1 cellular context compared by ENCODE assay signal in genomic region chr20:36235892-36236785, GRCh38.
TF ChIP-seq lines count a peak whose summit lies in the region.

Gene AAR2 (plus strand): TSS chr20:36236478. CDS start chr20:36239869, 3,391 bp downstream.

TF ChIP-seq in K562, 482 proteins besides CTCF, POLR2A, EP300 and RAD21 (continued from another document and continues in another):
- TF ChIP-seq, protein P1, sequence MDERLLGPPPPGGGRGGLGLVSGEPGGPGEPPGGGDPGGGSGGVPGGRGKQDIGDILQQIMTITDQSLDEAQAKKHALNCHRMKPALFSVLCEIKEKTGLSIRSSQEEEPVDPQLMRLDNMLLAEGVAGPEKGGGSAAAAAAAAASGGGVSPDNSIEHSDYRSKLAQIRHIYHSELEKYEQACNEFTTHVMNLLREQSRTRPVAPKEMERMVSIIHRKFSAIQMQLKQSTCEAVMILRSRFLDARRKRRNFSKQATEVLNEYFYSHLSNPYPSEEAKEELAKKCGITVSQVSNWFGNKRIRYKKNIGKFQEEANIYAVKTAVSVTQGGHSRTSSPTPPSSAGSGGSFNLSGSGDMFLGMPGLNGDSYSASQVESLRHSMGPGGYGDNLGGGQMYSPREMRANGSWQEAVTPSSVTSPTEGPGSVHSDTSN (CRISPR knock-in tag; IDR thresholded peaks at IDR 0.05; ENCODE audit: low read depth): no peak
- TF ChIP-seq, protein P1 (tag; conservative IDR thresholded peaks at IDR 0.05; ENCODE audit: low read depth): no peak
- TF ChIP-seq, protein P2, sequence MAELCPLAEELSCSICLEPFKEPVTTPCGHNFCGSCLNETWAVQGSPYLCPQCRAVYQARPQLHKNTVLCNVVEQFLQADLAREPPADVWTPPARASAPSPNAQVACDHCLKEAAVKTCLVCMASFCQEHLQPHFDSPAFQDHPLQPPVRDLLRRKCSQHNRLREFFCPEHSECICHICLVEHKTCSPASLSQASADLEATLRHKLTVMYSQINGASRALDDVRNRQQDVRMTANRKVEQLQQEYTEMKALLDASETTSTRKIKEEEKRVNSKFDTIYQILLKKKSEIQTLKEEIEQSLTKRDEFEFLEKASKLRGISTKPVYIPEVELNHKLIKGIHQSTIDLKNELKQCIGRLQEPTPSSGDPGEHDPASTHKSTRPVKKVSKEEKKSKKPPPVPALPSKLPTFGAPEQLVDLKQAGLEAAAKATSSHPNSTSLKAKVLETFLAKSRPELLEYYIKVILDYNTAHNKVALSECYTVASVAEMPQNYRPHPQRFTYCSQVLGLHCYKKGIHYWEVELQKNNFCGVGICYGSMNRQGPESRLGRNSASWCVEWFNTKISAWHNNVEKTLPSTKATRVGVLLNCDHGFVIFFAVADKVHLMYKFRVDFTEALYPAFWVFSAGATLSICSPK (IDR thresholded peaks at IDR 0.05; ENCODE audit: borderline replicate concordance): no peak
- TF ChIP-seq RBFOX2 (IDR thresholded peaks at IDR 0.05; ENCODE audit: low read depth, low read length) (peak; percentile 90), ZNF174 (CRISPR knock-in tag; IDR thresholded peaks at IDR 0.05) (no peak), SIN3A (IDR thresholded peaks at IDR 0.05; ENCODE audit: borderline replicate concordance in 2 of 2, control insufficient read depth in 1 of 2, low read depth in 2 of 2, low read length in 2 of 2) (peak in 1 of 2 experiments; percentile 86; a peak in 1 of 4 replicates), POU5F1 (IDR thresholded peaks at IDR 0.05; ENCODE audit: borderline replicate concordance, low read depth, low read length, partially characterized antibody) (peak; percentile 31), FOXM1 (IDR thresholded peaks at IDR 0.05; ENCODE audit: low read depth) (no peak; the same call in 1 of the 2 replicates), FOXM1 (CRISPR knock-in tag; IDR thresholded peaks at IDR 0.05; ENCODE audit: low read depth) (no peak), SMARCE1 (IDR thresholded peaks at IDR 0.05) (no peak), KLF6 (CRISPR knock-in tag; IDR thresholded peaks at IDR 0.05; ENCODE audit: borderline replicate concordance) (no peak), TOE1 (IDR thresholded peaks at IDR 0.05; ENCODE audit: borderline replicate concordance) (peak; percentile 77; the same call in 1 of the 2 replicates), TOE1 (CRISPR knock-in tag; IDR thresholded peaks at IDR 0.05; ENCODE audit: borderline replicate concordance, low read depth) (no peak; the same call in 1 of the 2 replicates), XRCC3 (IDR thresholded peaks at IDR 0.05) (no peak), ARID3B (CRISPR knock-in tag; IDR thresholded peaks at IDR 0.05; ENCODE audit: borderline replicate concordance) (no peak), ZNF274 (IDR thresholded peaks at IDR 0.05; ENCODE audit: borderline replicate concordance, low read depth, low read length) (no peak), HDAC2 (IDR thresholded peaks at IDR 0.05) (peak; percentile 61; the same call in 1 of the 2 replicates), POLR3A (IDR thresholded peaks at IDR 0.05; ENCODE audit: borderline replicate concordance, extremely low read depth, insufficient read depth, insufficient read length) (no peak), ERF (CRISPR knock-in tag; IDR thresholded peaks at IDR 0.05) (no peak), CHD1 (IDR thresholded peaks at IDR 0.05; ENCODE audit: low read length) (no peak), ZNF384 (IDR thresholded peaks at IDR 0.05; ENCODE audit: low read depth, low read length) (0 out of 2 replicates have a peak, but pooled peaks have one; percentile 17), ZNF175 (CRISPR knock-in tag; IDR thresholded peaks at IDR 0.05; ENCODE audit: low read depth) (no peak), PRDM10 (IDR thresholded peaks at IDR 0.05; ENCODE audit: partially characterized antibody) (peak; percentile 18), ZEB2 (IDR thresholded peaks at IDR 0.05) (peak; percentile 98), SIX5 (IDR thresholded peaks at IDR 0.05; ENCODE audit: borderline replicate concordance in 1 of 2, insufficient read depth in 1 of 2, low read depth in 1 of 2, low read length in 2 of 2) (peak; percentile 46 to 60; a peak in 3 of 4 replicates), SNRNP70 (optimal IDR thresholded peaks at IDR 0.05; ENCODE audit: low read depth, low read length) (no peak), SUPT5H (IDR thresholded peaks at IDR 0.05) (peak; percentile 87), STAG1 (CRISPR knock-in tag; IDR thresholded peaks at IDR 0.05; ENCODE audit: borderline replicate concordance) (no peak), ZNF639 (CRISPR knock-in tag; conservative IDR thresholded peaks at IDR 0.05 in 1 of 2, IDR thresholded peaks at IDR 0.05 in 1 of 2) (peak in 1 of 2 experiments; percentile 91; a peak in 2 of 4 replicates), SMAD2 (IDR thresholded peaks at IDR 0.05; ENCODE audit: low read depth, low read length) (no peak), HIVEP1 (CRISPR knock-in tag; IDR thresholded peaks at IDR 0.05) (no peak), FOS (IDR thresholded peaks at IDR 0.05; ENCODE audit: extremely low read depth, insufficient read length) (no peak), SRSF7 (optimal IDR thresholded peaks at IDR 0.05; ENCODE audit: low read depth, low read length) (no peak), ZBTB1 (CRISPR knock-in tag; IDR thresholded peaks at IDR 0.05; ENCODE audit: borderline replicate concordance, low read depth) (no peak), RHOXF2B (CRISPR knock-in tag; conservative IDR thresholded peaks at IDR 0.05) (no peak), RBM25 (IDR thresholded peaks at IDR 0.05; ENCODE audit: low read depth, low read length, severe bottlenecking) (no peak), ZNF253 (CRISPR knock-in tag; conservative IDR thresholded peaks at IDR 0.05) (no peak), POLR2AphosphoS2 (IDR thresholded peaks at IDR 0.05; ENCODE audit: low read length) (no peak), SMAD3 (CRISPR knock-in tag; conservative IDR thresholded peaks at IDR 0.05) (peak; percentile 54; the same call in 1 of the 2 replicates)
- TF ChIP-seq, protein P3, sequence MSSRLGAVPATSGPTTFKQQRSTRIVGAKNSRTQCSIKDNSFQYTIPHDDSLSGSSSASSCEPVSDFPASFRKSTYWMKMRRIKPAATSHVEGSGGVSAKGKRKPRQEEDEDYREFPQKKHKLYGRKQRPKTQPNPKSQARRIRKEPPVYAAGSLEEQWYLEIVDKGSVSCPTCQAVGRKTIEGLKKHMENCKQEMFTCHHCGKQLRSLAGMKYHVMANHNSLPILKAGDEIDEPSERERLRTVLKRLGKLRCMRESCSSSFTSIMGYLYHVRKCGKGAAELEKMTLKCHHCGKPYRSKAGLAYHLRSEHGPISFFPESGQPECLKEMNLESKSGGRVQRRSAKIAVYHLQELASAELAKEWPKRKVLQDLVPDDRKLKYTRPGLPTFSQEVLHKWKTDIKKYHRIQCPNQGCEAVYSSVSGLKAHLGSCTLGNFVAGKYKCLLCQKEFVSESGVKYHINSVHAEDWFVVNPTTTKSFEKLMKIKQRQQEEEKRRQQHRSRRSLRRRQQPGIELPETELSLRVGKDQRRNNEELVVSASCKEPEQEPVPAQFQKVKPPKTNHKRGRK (tag; IDR thresholded peaks at IDR 0.05): no peak
